In the genomic region with DNA sequence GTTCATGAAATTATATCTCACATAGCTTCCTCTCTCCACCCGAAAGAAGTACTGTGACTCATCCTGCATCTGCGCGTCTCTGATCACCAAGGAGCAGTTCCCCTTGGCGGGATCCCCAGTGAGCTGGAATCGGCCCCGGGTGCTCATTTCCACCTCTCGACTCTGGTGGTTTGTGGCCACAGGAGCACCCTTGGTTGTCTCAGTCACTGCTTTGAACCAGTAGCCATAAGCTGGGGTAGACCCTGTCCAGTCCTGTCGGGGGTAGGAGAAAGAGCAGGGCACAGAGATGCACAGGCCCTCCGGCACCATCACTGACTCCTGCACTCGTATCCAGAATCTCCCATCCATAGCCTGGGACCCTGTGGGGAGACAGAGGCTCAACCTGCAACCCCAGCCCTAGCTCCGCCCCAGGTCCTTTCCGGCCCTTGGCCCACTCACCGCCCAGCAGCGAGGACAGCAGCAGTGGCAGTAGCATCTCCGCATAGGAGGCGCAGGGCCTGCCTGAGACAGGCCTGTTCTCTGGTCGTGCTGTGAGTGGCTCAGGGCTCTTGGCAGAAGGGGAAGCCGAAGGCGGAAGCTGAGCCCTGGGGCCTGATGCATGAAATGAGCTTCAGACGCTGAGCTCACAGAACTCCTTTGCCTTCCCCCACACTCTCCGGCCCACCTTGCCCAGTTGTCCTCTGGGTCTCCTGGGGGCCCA, we compare ENCODE assay signal across 8 cellular contexts. TPM values are rescaled to one million over a fixed set of nuclear protein-coding genes. Genes with fewer than 3 reads are reported as not detected.
DNase-seq lines count a peak whose midpoint lies in the region; ATAC-seq and TF ChIP-seq lines count a peak whose summit lies in the region.

A gene with protein sequence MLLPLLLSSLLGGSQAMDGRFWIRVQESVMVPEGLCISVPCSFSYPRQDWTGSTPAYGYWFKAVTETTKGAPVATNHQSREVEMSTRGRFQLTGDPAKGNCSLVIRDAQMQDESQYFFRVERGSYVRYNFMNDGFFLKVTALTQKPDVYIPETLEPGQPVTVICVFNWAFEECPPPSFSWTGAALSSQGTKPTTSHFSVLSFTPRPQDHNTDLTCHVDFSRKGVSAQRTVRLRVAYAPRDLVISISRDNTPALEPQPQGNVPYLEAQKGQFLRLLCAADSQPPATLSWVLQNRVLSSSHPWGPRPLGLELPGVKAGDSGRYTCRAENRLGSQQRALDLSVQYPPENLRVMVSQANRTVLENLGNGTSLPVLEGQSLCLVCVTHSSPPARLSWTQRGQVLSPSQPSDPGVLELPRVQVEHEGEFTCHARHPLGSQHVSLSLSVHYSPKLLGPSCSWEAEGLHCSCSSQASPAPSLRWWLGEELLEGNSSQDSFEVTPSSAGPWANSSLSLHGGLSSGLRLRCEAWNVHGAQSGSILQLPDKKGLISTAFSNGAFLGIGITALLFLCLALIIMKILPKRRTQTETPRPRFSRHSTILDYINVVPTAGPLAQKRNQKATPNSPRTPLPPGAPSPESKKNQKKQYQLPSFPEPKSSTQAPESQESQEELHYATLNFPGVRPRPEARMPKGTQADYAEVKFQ (minus strand): TSS at position 536 of the 700 bp plus-strand sequence. CDS start 61 bp downstream, at position 475.

- H3K9me3 ChIP-seq in breast epithelium, result no peaks in the 10 kb centered on the region
- no peaks in the 10 kb centered on the region for H3K9me3 ChIP-seq in naive thymus-derived CD4-positive, alpha-beta T cell (ENCODE audit: control insufficient read depth in 2 of 3, low read length in 3 of 3)

- TF ChIP-seq POLR2A in breast epithelium (IDR thresholded peaks at IDR 0.05), result no peak

- H3K4me3 Mint-ChIP-seq in MCF 10A (ENCODE audit: unreplicated experiment), result no peak within 1 kb of the TSS
- H3K4me3 Mint-ChIP-seq in activated CD4-positive, alpha-beta memory T cell treated with anti-CD3 and anti-CD28 coated beads for 36 hours, result no peak within 1 kb of the TSS
- H3K4me3 Mint-ChIP-seq in naive thymus-derived CD4-positive, alpha-beta T cell, result peak within 1 kb of the TSS in 1 of 10 donors; percentile 37

- H3K4me1 ChIP-seq in breast epithelium, result no peaks in the 10 kb centered on the region
- no peaks in the 10 kb centered on the region for H3K4me1 ChIP-seq in naive thymus-derived CD4-positive, alpha-beta T cell (ENCODE audit: control insufficient read depth in 2 of 2, insufficient read depth in 2 of 2, low read length in 2 of 2)

- H3K27me3 ChIP-seq in breast epithelium (peaks cover 0 to 41% of the 10 kb centered on the region in 2 donors), brain microvascular endothelial cell (replicated peaks) (no peaks in the 10 kb centered on the region)
- no peaks in the 10 kb centered on the region for H3K27me3 ChIP-seq in naive thymus-derived CD4-positive, alpha-beta T cell (ENCODE audit: control insufficient read depth in 2 of 2, insufficient read depth in 2 of 2, low read length in 2 of 2)

- no peaks in the 10 kb centered on the region for H3K9me3 Mint-ChIP-seq in MCF 10A (ENCODE audit: unreplicated experiment)
- H3K9me3 Mint-ChIP-seq in activated CD4-positive, alpha-beta memory T cell treated with anti-CD3 and anti-CD28 coated beads for 36 hours, result no peaks in the 10 kb centered on the region
- H3K9me3 Mint-ChIP-seq in naive thymus-derived CD4-positive, alpha-beta T cell, result peaks cover 0 to 4% (median 0%) of the 10 kb centered on the region in 11 donors

- DNase-seq in breast epithelium (ENCODE audit: low spot score in 2 of 2) (no peak), MCF 10A (ENCODE audit: unreplicated experiment) (no peak), NCI-H2196 treated with DMSO at 0.1 percent for 48 hours (lab: John Stamatoyannopoulos, UW; ENCODE audit: unreplicated experiment) (no peak), brain microvascular endothelial cell (no peak), glomerular visceral epithelial cell (ENCODE audit: extremely low spot score) (no peak)
- DNase-seq in activated CD4-positive, alpha-beta memory T cell treated with anti-CD3 and anti-CD28 coated beads for 36 hours, result peak; percentile 72
- peak in 1 of 9 donors; percentile 47 for DNase-seq in naive thymus-derived CD4-positive, alpha-beta T cell

- no peak within 1 kb of the TSS for H3K27ac ChIP-seq in breast epithelium
- no peak within 1 kb of the TSS for H3K27ac ChIP-seq in naive thymus-derived CD4-positive, alpha-beta T cell (ENCODE audit: low read depth, low read length)
- H3K27ac ChIP-seq in brain microvascular endothelial cell, result no peak within 1 kb of the TSS

- in situ Hi-C loops in brain microvascular endothelial cell (cut with HindIII; ENCODE audit: low pct_ligation_motif_present, low sequenced_read_pairs), result no loop called here

- H3K27me3 Mint-ChIP-seq in MCF 10A (ENCODE audit: insufficient read depth, unreplicated experiment), result no peaks in the 10 kb centered on the region
- peaks cover 15% of the 10 kb centered on the region for H3K27me3 Mint-ChIP-seq in activated CD4-positive, alpha-beta memory T cell treated with anti-CD3 and anti-CD28 coated beads for 36 hours
- H3K27me3 Mint-ChIP-seq in naive thymus-derived CD4-positive, alpha-beta T cell, result peaks cover 14 to 27% (median 22%) of the 10 kb centered on the region in 5 donors

- no peaks in the 10 kb centered on the region for H3K36me3 Mint-ChIP-seq in MCF 10A (ENCODE audit: insufficient read depth, unreplicated experiment)
- H3K36me3 Mint-ChIP-seq in activated CD4-positive, alpha-beta memory T cell treated with anti-CD3 and anti-CD28 coated beads for 36 hours, result no peaks in the 10 kb centered on the region
- H3K36me3 Mint-ChIP-seq in naive thymus-derived CD4-positive, alpha-beta T cell, result no peaks in the 10 kb centered on the region

- POLR2A ChIA-PET in MCF 10A (lab: Yijun Ruan, JAX), result interaction anchor here (0.9 kb wide), 1 partner anchor 78 kb away, joined by 3 read pairs; no protein-coding TSS in a partner anchor
- POLR2A ChIA-PET in activated CD4-positive, alpha-beta memory T cell treated with anti-CD3 and anti-CD28 coated beads for 36 hours (lab: Charles Lee), result interaction anchor here (1.5 to 1.6 kb wide), 2 partner anchors 21 to 23 kb away, joined by 3 to 8 read pairs; no protein-coding TSS in a partner anchor
- POLR2A ChIA-PET in naive thymus-derived CD4-positive, alpha-beta T cell (lab: Charles Lee), result no interaction called here

- no peak within 1 kb of the TSS for H3K27ac Mint-ChIP-seq in MCF 10A (ENCODE audit: low read depth, unreplicated experiment)
- peak within 1 kb of the TSS; percentile 38 for H3K27ac Mint-ChIP-seq in activated CD4-positive, alpha-beta memory T cell treated with anti-CD3 and anti-CD28 coated beads for 36 hours
- peak within 1 kb of the TSS in 1 of 9 donors; percentile 48 for H3K27ac Mint-ChIP-seq in naive thymus-derived CD4-positive, alpha-beta T cell

- no TSS peak for BruUV-seq in MCF 10A (replicated peaks; lab: Mats Ljungman, UMichigan)

- no peaks in the 10 kb centered on the region for H3K4me1 Mint-ChIP-seq in MCF 10A (ENCODE audit: insufficient read depth, unreplicated experiment)
- peaks cover 21% of the 10 kb centered on the region for H3K4me1 Mint-ChIP-seq in activated CD4-positive, alpha-beta memory T cell treated with anti-CD3 and anti-CD28 coated beads for 36 hours (ENCODE audit: low read depth)
- H3K4me1 Mint-ChIP-seq in naive thymus-derived CD4-positive, alpha-beta T cell, result peaks cover 0 to 12% (median 0%) of the 10 kb centered on the region in 7 donors

- peak; percentile 72 for ATAC-seq in HG03342 (IDR thresholded peaks at IDR 0.05; ENCODE audit: unreplicated experiment)
- peak; percentile 81 for ATAC-seq in naive thymus-derived CD4-positive, alpha-beta T cell

- intact Hi-C loops in breast epithelium (cut with DNase I; ENCODE audit: low total_unique reads) (no loop called here), MCF 10A (cut with micrococcal nuclease) (no loop called here)
- intact Hi-C loops in activated CD4-positive, alpha-beta memory T cell treated with anti-CD3 and anti-CD28 coated beads for 36 hours (cut with micrococcal nuclease), result no loop called here
- intact Hi-C loops in naive thymus-derived CD4-positive, alpha-beta T cell (cut with micrococcal nuclease), result no loop called here

- TF ChIP-seq CTCF in breast epithelium (IDR thresholded peaks at IDR 0.05) (no peak), MCF 10A (IDR thresholded peaks at IDR 0.05; ENCODE audit: unreplicated experiment) (no peak), brain microvascular endothelial cell (IDR thresholded peaks at IDR 0.05; ENCODE audit: low read depth, low read length, missing control alignments) (no peak)

- CTCF ChIA-PET in MCF 10A (lab: Yijun Ruan, JAX), result interaction anchor here (0.6 to 2.6 kb wide), 6 partner anchors 19 to 1227 kb away, joined by 3 to 9 read pairs (median 4); no protein-coding TSS in a partner anchor
- CTCF ChIA-PET in activated CD4-positive, alpha-beta memory T cell treated with anti-CD3 and anti-CD28 coated beads for 36 hours (lab: Charles Lee), result interaction anchor here (0.6 to 8.3 kb wide), 10 partner anchors 17 to 244 kb away, joined by 3 to 74 read pairs (median 5); no protein-coding TSS in a partner anchor
- CTCF ChIA-PET in naive thymus-derived CD4-positive, alpha-beta T cell (lab: Charles Lee), result interaction anchor here (0.8 to 1.7 kb wide), 4 partner anchors 14 to 54 kb away, joined by 3 read pairs; no protein-coding TSS in a partner anchor

- H3K36me3 ChIP-seq in breast epithelium (no peaks in the 10 kb centered on the region), brain microvascular endothelial cell (replicated peaks) (no peaks in the 10 kb centered on the region)
- H3K36me3 ChIP-seq in naive thymus-derived CD4-positive, alpha-beta T cell (ENCODE audit: control insufficient read depth in 2 of 3, insufficient read depth in 3 of 3, low read length in 3 of 3), result no peaks in the 10 kb centered on the region

- H3K4me3 ChIP-seq in breast epithelium (no peak within 1 kb of the TSS), brain microvascular endothelial cell (ENCODE audit: low read depth, low read length) (no peak within 1 kb of the TSS)
- no peak within 1 kb of the TSS for H3K4me3 ChIP-seq in naive thymus-derived CD4-positive, alpha-beta T cell (ENCODE audit: low read length)

RNA-seq across cellular contexts. Expression of the gene that starts here (rescaled TPM):
- total RNA-seq in breast epithelium (10 to 100 TPM in 2 of 3 donors, 1 to 10 TPM in 1; 1.8 to 17.0 (median 10.2) TPM), MCF 10A (2022) (not detected in 2 replicates)
- total RNA-seq in activated CD4-positive, alpha-beta memory T cell treated with anti-CD3 and anti-CD28 coated beads for 36 hours, result under 1 TPM; 0.19 to 0.26 TPM
- 10 to 100 TPM in 1 of 5 experiments, 1 to 10 TPM in 1, under 1 TPM in 3; 0.16 to 36.5 (median 0.65) TPM for total RNA-seq in naive thymus-derived CD4-positive, alpha-beta T cell
- polyA plus RNA-seq in naive thymus-derived CD4-positive, alpha-beta T cell, result under 1 TPM; 0.06 to 0.07 TPM

Comparison
In these comparisons a context has a peak if more than half of its experiments do, and no peak if none do; other contexts are left out.
1. Peak in DNase-seq in activated CD4-positive, alpha-beta memory T cell treated with anti-CD3 and anti-CD28 coated beads for 36 hours; RNA of the gene not detected or under 1 TPM.